ENCODE assay signal across 12 cellular contexts in genomic region chr1:153608089-153608672, GRCh38. TPM values are rescaled to one million over a fixed set of nuclear protein-coding genes. Genes with fewer than 3 reads are reported as not detected.
DNase-seq lines count a peak whose midpoint lies in the region; ATAC-seq and TF ChIP-seq lines count a peak whose summit lies in the region.
"Had no signal": no experiment of that assay in that cellular context is flagged by ENCODE, and none has a peak within 500 bp of the region (broad histone marks: within the 10 kb centered on the region; RNA-seq: fewer than 3 reads in every experiment).

No MANE protein-coding gene starts in this region.

- peaks cover 32% of the 10 kb centered on the region for H3K4me1 ChIP-seq in cardiac muscle cell (ENCODE audit: low read depth)
- H3K4me1 ChIP-seq in muscle layer of duodenum (ENCODE audit: control insufficient read depth in 1 of 2, insufficient read depth in 2 of 2, low read length in 2 of 2): peaks cover 14 to 19% of the 10 kb centered on the region in 2 donors
- no peaks in the 10 kb centered on the region for H3K4me1 ChIP-seq in urinary bladder (ENCODE audit: insufficient read depth)

- ATAC-seq in left cardiac atrium (no peak), HG02623 (IDR thresholded peaks at IDR 0.05; ENCODE audit: unreplicated experiment) (no peak)

- 77% methylated on average over 7 of the region's 7 CpGs for WGBS in urinary bladder

- H3K27ac ChIP-seq in cardiac muscle cell: peak overlapping the region; percentile 74
- H3K27ac ChIP-seq in muscle layer of duodenum (ENCODE audit: low read length): peak overlapping the region; percentile 72
- peak overlapping the region; percentile 33 for H3K27ac ChIP-seq in urinary bladder (ENCODE audit: low read depth)

- no peaks in the 10 kb centered on the region for H3K9me3 ChIP-seq in cardiac muscle cell (ENCODE audit: low read depth)
- no peaks in the 10 kb centered on the region for H3K9me3 ChIP-seq in muscle layer of duodenum (ENCODE audit: control insufficient read depth in 1 of 2, low read length in 2 of 2)

- no peaks in the 10 kb centered on the region for H3K36me3 ChIP-seq in cardiac muscle cell
- H3K36me3 ChIP-seq in muscle layer of duodenum (ENCODE audit: control insufficient read depth in 1 of 2, insufficient read depth in 2 of 2, low read length in 2 of 2): peaks cover 16 to 25% of the 10 kb centered on the region in 2 donors
- no peaks in the 10 kb centered on the region for H3K36me3 ChIP-seq in urinary bladder (ENCODE audit: insufficient read depth)

- intact Hi-C loops in left cardiac atrium (cut with DNase I): no loop called here

- no peak for TF ChIP-seq CTCF in cardiac muscle cell (IDR thresholded peaks at IDR 0.05; ENCODE audit: low read depth, low read length)

- no peak overlapping the region for H3K4me3 ChIP-seq in cardiac muscle cell
- peak overlapping the region; percentile 21 to 52 for H3K4me3 ChIP-seq in muscle layer of duodenum (ENCODE audit: low read depth in 1 of 2, low read length in 2 of 2)
- no peak overlapping the region for H3K4me3 ChIP-seq in urinary bladder (ENCODE audit: low read depth, low read length)

- DNase-seq in cardiac muscle cell (ENCODE audit: low read depth in 1 of 2, low spot score in 1 of 2): no peak
- no peak for DNase-seq in left cardiac atrium
- peak; percentile 52 for DNase-seq in ecto neural progenitor cell (ENCODE audit: low spot score)
- no peak for DNase-seq in NCI-H82 treated with DMSO at 0.1 percent for 48 hours (lab: John Stamatoyannopoulos, UW; ENCODE audit: unreplicated experiment)
- DNase-seq in anterior cingulate cortex (lab: John Stamatoyannopoulos, UW): no peak
- DNase-seq: activated naive CD4-positive, alpha-beta T cell treated with Interleukin-2 at 50 U/mL for 16 hours; NCI-H2081; stimulated activated CD4-positive, alpha-beta T cell treated with anti-CD3 and anti-CD28 coated beads, Interleukin-4, amount 100 ng/mL, for 1 hour had no signal

- no peaks in the 10 kb centered on the region for H3K27me3 ChIP-seq in cardiac muscle cell
- no peaks in the 10 kb centered on the region for H3K27me3 ChIP-seq in muscle layer of duodenum (ENCODE audit: low read depth, low read length)

RNA-seq across cellular contexts. Expression of gene S100A16, which starts 4.8 kb away (rescaled TPM):
- total RNA-seq in cardiac muscle cell: 59.7 and 76.6 TPM in 2 replicates
- 110 and 120 TPM in 2 replicates for polyA plus RNA-seq in cardiac muscle cell
- 10 to 100 TPM; 48.2 to 64.7 TPM for total RNA-seq in left cardiac atrium
- total RNA-seq in urinary bladder: 51.3 TPM
- 83.8 TPM for polyA plus RNA-seq in urinary bladder
- total RNA-seq: T-helper 1 cell treated with Interleukin-12 subunit alpha and Interleukin-12 subunit beta and Interleukin-4 antibody, amounts not matched to agents 30 ng/mL and 1 ng/mL, for 36 hours had no signal

RNA-seq across cellular contexts. Expression of gene S100A14, which starts 7.9 kb away (rescaled TPM):
- total RNA-seq in cardiac muscle cell: 0.51 TPM in 1 of 2 replicates, not detected in the other
- polyA plus RNA-seq in cardiac muscle cell: 0.70 and 1.9 TPM in 2 replicates
- total RNA-seq in left cardiac atrium: 1 to 10 TPM; 1.8 to 5.8 TPM
- 8.1 TPM for total RNA-seq in urinary bladder
- 7.1 TPM for polyA plus RNA-seq in urinary bladder
- total RNA-seq: T-helper 1 cell treated with Interleukin-12 subunit alpha and Interleukin-12 subunit beta and Interleukin-4 antibody, amounts not matched to agents 30 ng/mL and 1 ng/mL, for 36 hours had no signal

RNA-seq across cellular contexts. Expression of gene S100A13, which starts 19.1 kb away (rescaled TPM):
- total RNA-seq in cardiac muscle cell (98.4 and 101 TPM in 2 replicates), left cardiac atrium (100 to 1,000 TPM; 169 to 197 TPM), urinary bladder (35.6 TPM)
- polyA plus RNA-seq in cardiac muscle cell (192 and 250 TPM in 2 replicates), urinary bladder (193 TPM)

RNA-seq across cellular contexts. Expression of gene S100A1, which starts 20.1 kb away (rescaled TPM):
- 2.2 and 7.6 TPM in 2 replicates for total RNA-seq in cardiac muscle cell
- polyA plus RNA-seq in cardiac muscle cell: 0.42 TPM in 1 of 2 replicates, not detected in the other
- 1,000 to 10,000 TPM; 1,254 to 1,508 TPM for total RNA-seq in left cardiac atrium
- not detected for total RNA-seq in urinary bladder
- polyA plus RNA-seq in urinary bladder: 3.0 TPM
- total RNA-seq: T-helper 1 cell treated with Interleukin-12 subunit alpha and Interleukin-12 subunit beta and Interleukin-4 antibody, amounts not matched to agents 30 ng/mL and 1 ng/mL, for 36 hours had no signal

RNA-seq across cellular contexts. Expression of gene CHTOP, which starts 25.7 kb away (rescaled TPM):
- total RNA-seq in cardiac muscle cell: 71.0 and 78.0 TPM in 2 replicates
- 94.3 and 104 TPM in 2 replicates for polyA plus RNA-seq in cardiac muscle cell
- 10 to 100 TPM; 60.1 to 61.9 TPM for total RNA-seq in left cardiac atrium
- 53.8 TPM for total RNA-seq in urinary bladder
- 63.9 TPM for polyA plus RNA-seq in urinary bladder

Comparison
In these comparisons a context has a peak if more than half of its experiments do, and no peak if none do; other contexts are left out.
1. H3K4me3 ChIP-seq: peak in muscle layer of duodenum (2 of 2); none in cardiac muscle cell (single experiment) and urinary bladder (single experiment).
2. Peak in every context shown above with its lines, with median percentiles within 50 percentile points of each other: H3K27ac ChIP-seq.